Comparison of ENCODE assay signal across 8 cellular contexts in the genomic region with DNA sequence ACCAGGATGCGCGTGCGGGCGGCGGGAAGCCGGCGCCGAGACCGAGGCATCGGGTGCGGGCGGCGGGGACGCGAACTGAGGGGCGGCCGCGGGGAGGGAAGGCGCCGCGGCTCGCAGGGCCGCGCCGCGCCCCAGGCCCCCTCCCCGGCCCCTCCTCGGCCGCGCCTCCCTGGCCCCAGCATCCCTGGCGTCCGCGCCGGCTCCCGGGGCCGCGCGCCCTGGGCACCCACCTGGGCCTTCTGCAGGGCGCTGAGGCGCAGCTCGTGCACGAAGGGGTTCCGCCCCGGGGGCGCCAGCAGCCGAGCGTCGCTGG. TPM values are rescaled to one million over a fixed set of nuclear protein-coding genes. Genes with fewer than 3 reads are reported as not detected.
DNase-seq lines count a peak whose midpoint lies in the region; ATAC-seq and TF ChIP-seq lines count a peak whose summit lies in the region.

No MANE protein-coding gene starts in this region.

- H3K4me3 Mint-ChIP-seq in stimulated activated naive CD8-positive, alpha-beta T cell treated with anti-CD3 and anti-CD28 coated beads, Interleukin-15, amount 100 ng/mL, for 72 hours = peak overlapping the region; percentile 88 to 89

- peak overlapping the region; percentile 47; the same call in 1 of the 2 replicates for H3K27ac ChIP-seq in WERI-Rb-1

- no peaks in the 10 kb centered on the region for H3K27me3 Mint-ChIP-seq in stimulated activated naive CD8-positive, alpha-beta T cell treated with anti-CD3 and anti-CD28 coated beads, Interleukin-15, amount 100 ng/mL, for 72 hours

- H3K9me3 ChIP-seq in WERI-Rb-1 (ENCODE audit: severe bottlenecking) = no peaks in the 10 kb centered on the region

- DNase-seq in ACHN (peak; percentile 18), WERI-Rb-1 (no peak), left ventricle myocardium superior (no peak), cerebellum (ENCODE audit: low spot score) (no peak), SIG-M5 treated with dmso at 0.1 percent for 504 hours (lab: John Stamatoyannopoulos, UW; ENCODE audit: unreplicated experiment) (no peak)
- DNase-seq in stimulated activated naive CD8-positive, alpha-beta T cell treated with anti-CD3 and anti-CD28 coated beads, Interleukin-15, amount 100 ng/mL, for 72 hours = no peak

- peaks cover 30% of the 10 kb centered on the region for H3K36me3 ChIP-seq in WERI-Rb-1

- H3K9me3 Mint-ChIP-seq in stimulated activated naive CD8-positive, alpha-beta T cell treated with anti-CD3 and anti-CD28 coated beads, Interleukin-15, amount 100 ng/mL, for 72 hours = no peaks in the 10 kb centered on the region

- H3K27me3 ChIP-seq in WERI-Rb-1 (ENCODE audit: insufficient read depth, low read depth, severe bottlenecking) = no peaks in the 10 kb centered on the region

- H3K4me3 ChIP-seq in WERI-Rb-1 (ENCODE audit: low read depth, low read length) = peak overlapping the region; percentile 57

- intact Hi-C loops in left ventricle myocardium superior (cut with micrococcal nuclease) = no loop called here

- TF ChIP-seq CTCF in WERI-Rb-1 (IDR thresholded peaks at IDR 0.05; ENCODE audit: low read depth, low read length) = no peak

- peaks cover 61% of the 10 kb centered on the region for H3K4me1 Mint-ChIP-seq in stimulated activated naive CD8-positive, alpha-beta T cell treated with anti-CD3 and anti-CD28 coated beads, Interleukin-15, amount 100 ng/mL, for 72 hours

- peak; percentile 27 for ATAC-seq in GM18867 (IDR thresholded peaks at IDR 0.05; ENCODE audit: unreplicated experiment)
- peak; percentile 15 for ATAC-seq in HG03060 (IDR thresholded peaks at IDR 0.05; ENCODE audit: low read depth, unreplicated experiment)
- peak; percentile 3 for ATAC-seq in left ventricle myocardium superior
- peak; percentile 62 for ATAC-seq in stimulated activated naive CD8-positive, alpha-beta T cell treated with anti-CD3 and anti-CD28 coated beads, Interleukin-15, amount 100 ng/mL, for 72 hours

- in situ Hi-C loops in ACHN (cut with HindIII; ENCODE audit: low pct_ligation_motif_present, low pct_unique_long_range_greater_than_20kb, low sequenced_read_pairs) = no loop called here

- peak overlapping the region in 1 of 2 donors; percentile 86 for H3K27ac Mint-ChIP-seq in stimulated activated naive CD8-positive, alpha-beta T cell treated with anti-CD3 and anti-CD28 coated beads, Interleukin-15, amount 100 ng/mL, for 72 hours

RNA-seq across cellular contexts. Expression of a gene that starts 0.3 kb away (rescaled TPM):
- total RNA-seq in left ventricle myocardium superior (13.4 TPM), cerebellum (82.4 TPM)

Comparison
In these comparisons a context has a peak if more than half of its experiments do, and no peak if none do; other contexts are left out.
1. ATAC-seq: peak in every context shown above with its lines; median percentile 62 in stimulated activated naive CD8-positive, alpha-beta T cell treated with anti-CD3 and anti-CD28 coated beads, Interleukin-15, amount 100 ng/mL, for 72 hours; 27 in GM18867; 15 in HG03060; 3 in left ventricle myocardium superior.